Comparison of ENCODE assay signal across 16 cellular contexts in genomic region chr19:36210497-36210896, GRCh38. TPM values are rescaled to one million over a fixed set of nuclear protein-coding genes. Genes with fewer than 3 reads are reported as not detected.
DNase-seq lines count a peak whose midpoint lies in the region; ATAC-seq and TF ChIP-seq lines count a peak whose summit lies in the region.
"Had no signal": no experiment of that assay in that cellular context is flagged by ENCODE, and none has a peak within 500 bp of the region (broad histone marks: within the 10 kb centered on the region; RNA-seq: fewer than 3 reads in every experiment).

No MANE protein-coding gene starts in this region.

- no peak overlapping the region for H3K18ac ChIP-seq in IMR-90 (ENCODE audit: low read depth, low read length)
- no peak overlapping the region for H3K18ac ChIP-seq in trophoblast cell (ENCODE audit: low read length)

- TF ChIP-seq EP300 in transverse colon (IDR thresholded peaks at IDR 0.05; ENCODE audit: low read depth), result no peak

- H3K27me3 ChIP-seq in IMR-90 (ENCODE audit: control insufficient read depth, insufficient read depth, low read length), result no peaks in the 10 kb centered on the region
- H3K27me3 ChIP-seq in brain microvascular endothelial cell (replicated peaks), result no peaks in the 10 kb centered on the region
- no peaks in the 10 kb centered on the region for H3K27me3 ChIP-seq in trophoblast cell (ENCODE audit: insufficient read depth, low read length)
- no peaks in the 10 kb centered on the region for H3K27me3 ChIP-seq in transverse colon
- H3K27me3 ChIP-seq in foreskin keratinocyte, result no peaks in the 10 kb centered on the region
- no peaks in the 10 kb centered on the region for H3K27me3 ChIP-seq in Peyer's patch
- H3K27me3 ChIP-seq: BE2C had no signal

- no peak overlapping the region for H3K56ac ChIP-seq in IMR-90 (ENCODE audit: extremely low read depth, insufficient read depth, low read length)

- H2BK120ac ChIP-seq in IMR-90 (ENCODE audit: low read depth, low read length), result no peak overlapping the region
- H2BK120ac ChIP-seq in trophoblast cell (ENCODE audit: insufficient read depth, low read length, poor library complexity), result no peak overlapping the region

- no peak overlapping the region for H2BK20ac ChIP-seq in IMR-90 (ENCODE audit: low read depth, low read length)

- no peak for TF ChIP-seq CTCF in IMR-90 (conservative IDR thresholded peaks at IDR 0.05; ENCODE audit: low read depth, low read length)
- TF ChIP-seq CTCF in brain microvascular endothelial cell (IDR thresholded peaks at IDR 0.05; ENCODE audit: low read depth, low read length, missing control alignments), result no peak
- TF ChIP-seq CTCF in transverse colon (IDR thresholded peaks at IDR 0.05), result no peak
- TF ChIP-seq CTCF in foreskin keratinocyte (conservative IDR thresholded peaks at IDR 0.05), result no peak
- no peak for TF ChIP-seq CTCF in Peyer's patch (IDR thresholded peaks at IDR 0.05)

- no peak overlapping the region for H2AFZ ChIP-seq in IMR-90 (replicated peaks; ENCODE audit: low read length, poor library complexity)
- no peak overlapping the region for H2AFZ ChIP-seq in trophoblast cell (ENCODE audit: insufficient read depth, low read length, poor library complexity)

- no peak for TF ChIP-seq RAD21 in IMR-90 (IDR thresholded peaks at IDR 0.05; ENCODE audit: low read length)

- H3K36me3 ChIP-seq in IMR-90 (ENCODE audit: control insufficient read depth, insufficient read depth, low read length), result peaks cover 4% of the 10 kb centered on the region; the same call in 1 of the 2 replicates
- H3K36me3 ChIP-seq in brain microvascular endothelial cell (replicated peaks), result no peaks in the 10 kb centered on the region
- H3K36me3 ChIP-seq in trophoblast cell (ENCODE audit: control insufficient read depth in 1 of 2, insufficient read depth in 2 of 2, low read length in 2 of 2), result no peaks in the 10 kb centered on the region
- H3K36me3 ChIP-seq in transverse colon, result peaks cover 0 to 4% (median 0%) of the 10 kb centered on the region in 4 donors
- no peaks in the 10 kb centered on the region for H3K36me3 ChIP-seq in Peyer's patch
- H3K36me3 ChIP-seq: BE2C, HAP-1 had no signal

- H3K23ac ChIP-seq in IMR-90 (ENCODE audit: low read depth, low read length) (no peak overlapping the region), trophoblast cell (ENCODE audit: low read length) (no peak overlapping the region)

- 100% methylated on average over 6 of the region's 8 CpGs; no CpG with 5 or more reads in 1 of the 2 experiments for WGBS in IMR-90 (ENCODE audit: extremely low coverage in 2 of 2, insufficient read length in 1 of 2), 2 experiments
- no CpG with 5 or more reads among the region's 8 CpGs for WGBS in trophoblast cell (ENCODE audit: extremely low coverage, insufficient coverage, insufficient read length)
- WGBS in transverse colon (ENCODE audit: low coverage in 1 of 2), 2 donors, result 89 to 100% methylated on average over 1 to 8 of the region's 8 CpGs

- no peak for TF ChIP-seq POLR2A in IMR-90 (IDR thresholded peaks at IDR 0.05; ENCODE audit: low read depth, low read length)
- TF ChIP-seq POLR2A in transverse colon (IDR thresholded peaks at IDR 0.05), result no peak
- no peak for TF ChIP-seq POLR2A in Peyer's patch (IDR thresholded peaks at IDR 0.05)

- no peak overlapping the region for H3K4ac ChIP-seq in IMR-90 (ENCODE audit: low read depth, low read length)
- H3K4ac ChIP-seq in trophoblast cell (ENCODE audit: low read depth, low read length), result no peak overlapping the region

- CTCF ChIA-PET in IMR-90 (lab: Yijun Ruan, JAX), result no interaction called here

- no peaks in the 10 kb centered on the region for H3K9me3 ChIP-seq in IMR-90 (ENCODE audit: control insufficient read depth, insufficient read depth, low read length)
- H3K9me3 ChIP-seq in trophoblast cell (ENCODE audit: insufficient read depth, low read depth, low read length), result no peaks in the 10 kb centered on the region
- H3K9me3 ChIP-seq in transverse colon, result no peaks in the 10 kb centered on the region
- H3K9me3 ChIP-seq in Peyer's patch, result no peaks in the 10 kb centered on the region
- H3K9me3 ChIP-seq: BE2C, HAP-1 had no signal

- H3K4me1 ChIP-seq in IMR-90 (ENCODE audit: control insufficient read depth, insufficient read depth, low read length), result peaks cover 2% of the 10 kb centered on the region
- peaks cover 5 to 7% of the 10 kb centered on the region in 2 experiments for H3K4me1 ChIP-seq in trophoblast cell (ENCODE audit: control insufficient read depth in 1 of 2, insufficient read depth in 2 of 2, low read length in 2 of 2)
- H3K4me1 ChIP-seq in transverse colon, result peaks cover under 1 to 4% (median 3%) of the 10 kb centered on the region in 4 donors
- H3K4me1 ChIP-seq in foreskin keratinocyte, result no peaks in the 10 kb centered on the region
- H3K4me1 ChIP-seq in Peyer's patch, result peaks cover 0 to 5% (median 0%) of the 10 kb centered on the region in 4 donors
- H3K4me1 ChIP-seq: BE2C, HAP-1 had no signal

- H2BK15ac ChIP-seq in IMR-90 (ENCODE audit: low read depth, low read length), result no peak overlapping the region

- DNase-seq in IMR-90 (peak; percentile 10), brain microvascular endothelial cell (peak; percentile 20), fibroblast of gingiva (ENCODE audit: low read depth) (peak; percentile 21), trophoblast cell (peak; percentile 57 to 70), transverse colon (no peak), foreskin keratinocyte (no peak), Peyer's patch (no peak)
- DNase-seq: ACHN; BE2C; C1 segment of cervical spinal cord; CD4-positive, CD25-positive, alpha-beta regulatory T cell; CD8-positive, alpha-beta memory T cell; COR-L47 had no signal

- H3K9ac ChIP-seq in IMR-90 (ENCODE audit: low read depth, low read length), result no peak overlapping the region
- no peak overlapping the region for H3K9ac ChIP-seq in trophoblast cell (ENCODE audit: low read length)

- POLR2A ChIA-PET in IMR-90 (lab: Charles Lee; ENCODE audit: unreplicated experiment), result no interaction called here

- no peak overlapping the region for H4K5ac ChIP-seq in IMR-90 (ENCODE audit: low read depth, low read length)

- in situ Hi-C loops in IMR-90 (cut with MboI; ENCODE audit: low sequenced_read_pairs) (loop anchor here (25.0 kb wide), 1 partner anchor 1002 kb away; the partner anchor contains the start of genes ZNF383 and ZNF585B), brain microvascular endothelial cell (cut with HindIII; ENCODE audit: low pct_ligation_motif_present, low sequenced_read_pairs) (no loop called here), transverse colon (cut with MboI; ENCODE audit: low pct_ligation_motif_present in 1 of 4, low pct_unique_long_range_greater_than_20kb in 1 of 4, low sequenced_read_pairs in 3 of 4) (loop anchor here in 1 of 4 donors (25.0 kb wide), 1 partner anchor 277 kb away; the partner anchor contains the start of gene ZNF566)

- BruUV-seq in IMR-90 (replicated peaks; lab: Mats Ljungman, UMichigan), result no TSS peak

- no peak overlapping the region for H3K4me3 ChIP-seq in IMR-90 (ENCODE audit: insufficient read depth, low read depth, low read length)
- no peak overlapping the region for H3K4me3 ChIP-seq in brain microvascular endothelial cell (ENCODE audit: low read depth, low read length)
- no peak overlapping the region for H3K4me3 ChIP-seq in trophoblast cell (ENCODE audit: low read depth, low read length)
- H3K4me3 ChIP-seq in transverse colon, result no peak overlapping the region
- no peak overlapping the region for H3K4me3 ChIP-seq in Peyer's patch
- H3K4me3 ChIP-seq: HAP-1 had no signal

- no peak overlapping the region for H3K27ac ChIP-seq in IMR-90 (ENCODE audit: insufficient read depth, low read length)
- no peak overlapping the region for H3K27ac ChIP-seq in brain microvascular endothelial cell
- H3K27ac ChIP-seq in trophoblast cell (ENCODE audit: low read depth, low read length), result no peak overlapping the region
- H3K27ac ChIP-seq in transverse colon, result no peak overlapping the region
- no peak overlapping the region for H3K27ac ChIP-seq in foreskin keratinocyte
- no peak overlapping the region for H3K27ac ChIP-seq in Peyer's patch
- H3K27ac ChIP-seq: HL-60 had no signal

- no peak overlapping the region for H2AK9ac ChIP-seq in IMR-90 (replicated peaks; ENCODE audit: low read depth, low read length, poor library complexity)

- H3K14ac ChIP-seq in IMR-90 (replicated peaks; ENCODE audit: low read depth, low read length) (no peak overlapping the region), trophoblast cell (ENCODE audit: low read length) (no peak overlapping the region)

- intact Hi-C loops in IMR-90 (cut with micrococcal nuclease) (loop anchor here (5.0 kb wide), 1 partner anchor 277 kb away; the partner anchor contains the start of gene ZNF566), transverse colon (cut with DNase I; ENCODE audit: low total_unique reads) (no loop called here)

- H2BK5ac ChIP-seq in IMR-90 (ENCODE audit: low read depth, low read length, poor library complexity, severe bottlenecking) (no peak overlapping the region), trophoblast cell (ENCODE audit: low read depth, low read length, poor library complexity) (no peak overlapping the region)

- H4K12ac ChIP-seq in trophoblast cell (ENCODE audit: low read depth, low read length), result no peak overlapping the region

- no peaks in the 10 kb centered on the region for H4K20me1 ChIP-seq in IMR-90 (ENCODE audit: insufficient read depth, low read length)

- H4K91ac ChIP-seq in IMR-90 (ENCODE audit: insufficient read depth, low read depth, low read length) (no peak overlapping the region), trophoblast cell (ENCODE audit: low read depth, low read length) (no peak overlapping the region)

- no peak overlapping the region for H4K8ac ChIP-seq in IMR-90 (ENCODE audit: low read depth in 2 of 2, low read length in 2 of 2)
- no peak overlapping the region for H4K8ac ChIP-seq in trophoblast cell (ENCODE audit: low read depth, low read length)

- H2BK12ac ChIP-seq in trophoblast cell (ENCODE audit: low read length), result no peak overlapping the region

- H3K79me2 ChIP-seq in trophoblast cell (ENCODE audit: control insufficient read depth, insufficient read depth, low read length, poor library complexity), result peaks cover 11% of the 10 kb centered on the region

- dilution Hi-C loops in IMR-90 (cut with HindIII; ENCODE audit: low sequenced_read_pairs, unreplicated experiment), result no loop called here

- no peak overlapping the region for H3K4me2 ChIP-seq in IMR-90 (ENCODE audit: low read depth, low read length)
- no peak overlapping the region for H3K4me2 ChIP-seq in trophoblast cell (ENCODE audit: low read length)

- peaks cover 5% of the 10 kb centered on the region for H3K9me1 ChIP-seq in IMR-90 (ENCODE audit: insufficient read depth, low read length)

- H2AK5ac ChIP-seq in IMR-90 (ENCODE audit: low read depth, low read length) (no peak overlapping the region), trophoblast cell (ENCODE audit: low read length) (no peak overlapping the region)

- ATAC-seq in IMR-90 (ENCODE audit: low read depth) (no peak), foreskin keratinocyte (no peak)

- H3K79me1 ChIP-seq in IMR-90 (ENCODE audit: low read depth in 1 of 2, low read length in 2 of 2), result peaks cover 19 to 44% of the 10 kb centered on the region in 2 experiments
- H3K79me1 ChIP-seq in trophoblast cell (ENCODE audit: low read length), result peaks cover 11% of the 10 kb centered on the region

RNA-seq across cellular contexts. Expression of gene ZNF565, which starts 4.0 kb away (rescaled TPM):
- total RNA-seq in IMR-90 (2012; rRNA removed) (6.4 and 7.5 TPM in 2 replicates), transverse colon (1 to 10 TPM in 2 of 4 donors, under 1 TPM in 1, not detected in 1; 1.00 to 4.1 (median 4.0) TPM), foreskin keratinocyte (2.2 and 2.3 TPM in 2 replicates), Peyer's patch (1 to 10 TPM; 3.0 to 9.2 (median 4.9) TPM)
- polyA plus RNA-seq in IMR-90 (2012; rRNA removed) (2.1 and 2.3 TPM in 2 replicates), foreskin keratinocyte (1.00 and 1.1 TPM in 2 replicates)
- polyA plus RNA-seq in IMR-90 (2012; cell fraction: cytosol; rRNA removed), result 0.55 and 0.70 TPM in 2 replicates
- 1.7 and 8.1 TPM in 2 replicates for polyA plus RNA-seq in IMR-90 (2012; cell fraction: nucleus; rRNA removed; ENCODE audit: low replicate concordance)
- polyA plus RNA-seq in trophoblast cell (2013), result 2.7 and 2.8 TPM in 2 replicates

RNA-seq across cellular contexts. Expression of gene ZNF146, which starts 4.4 kb away (rescaled TPM):
- total RNA-seq in IMR-90 (2012; rRNA removed) (106 and 129 TPM in 2 replicates), transverse colon (100 to 1,000 TPM in 1 of 4 donors, 10 to 100 TPM in 3; 10.8 to 105 (median 52.2) TPM), foreskin keratinocyte (82.1 and 85.5 TPM in 2 replicates), Peyer's patch (10 to 100 TPM; 43.2 to 71.0 (median 43.6) TPM)
- polyA plus RNA-seq in IMR-90 (2012; rRNA removed) (42.6 and 61.6 TPM in 2 replicates), foreskin keratinocyte (21.6 and 26.7 TPM in 2 replicates)
- 4.6 and 10.2 TPM in 2 replicates for polyA plus RNA-seq in IMR-90 (2012; cell fraction: cytosol; rRNA removed)
- polyA plus RNA-seq in IMR-90 (2012; cell fraction: nucleus; rRNA removed; ENCODE audit: low replicate concordance), result 2.1 and 22.2 TPM in 2 replicates
- polyA plus RNA-seq in trophoblast cell (2013), result 51.0 and 52.9 TPM in 2 replicates

RNA-seq across cellular contexts. Expression of gene COX7A1, which starts 58.2 kb away (rescaled TPM):
- total RNA-seq in IMR-90 (2012; rRNA removed), result 0.54 and 1.1 TPM in 2 replicates
- polyA plus RNA-seq in IMR-90 (2012; rRNA removed), result 6.9 and 8.4 TPM in 2 replicates
- polyA plus RNA-seq in IMR-90 (2012; cell fraction: cytosol; rRNA removed), result 2.9 and 3.3 TPM in 2 replicates
- polyA plus RNA-seq in IMR-90 (2012; cell fraction: nucleus; rRNA removed; ENCODE audit: low replicate concordance), result 1.3 and 1.6 TPM in 2 replicates
- polyA plus RNA-seq in trophoblast cell (2013), result not detected in 2 replicates
- 10 to 100 TPM in 2 of 4 donors, 1 to 10 TPM in 1, not detected in 1; 7.8 to 26.3 (median 11.7) TPM for total RNA-seq in transverse colon
- total RNA-seq in foreskin keratinocyte, result 1.2 and 1.6 TPM in 2 replicates
- 1.2 and 2.6 TPM in 2 replicates for polyA plus RNA-seq in foreskin keratinocyte
- 10 to 100 TPM in 2 of 4 donors, 1 to 10 TPM in 2; 1.8 to 19.8 (median 6.6) TPM for total RNA-seq in Peyer's patch
- total RNA-seq: CD4-positive, CD25-positive, alpha-beta regulatory T cell; CD8-positive, alpha-beta memory T cell; HT1080 had no signal
- polyA plus RNA-seq: CD4-positive, CD25-positive, alpha-beta regulatory T cell; CD8-positive, alpha-beta memory T cell had no signal

Comparison
In these comparisons a context has a peak if more than half of its experiments do, and no peak if none do; other contexts are left out.
1. DNase-seq: peak in IMR-90 (single experiment), brain microvascular endothelial cell (single experiment), fibroblast of gingiva (single experiment) and trophoblast cell (2 of 2); none in transverse colon (single experiment), foreskin keratinocyte (0 of 2) and Peyer's patch (0 of 3).